Comparison of ENCODE assay signal across 2 cellular contexts in genomic region chr2:223599646-223600009, GRCh38.
A peak's percentile ranks its signal among the peaks of the same experiment; 100 is the strongest.
TF ChIP-seq lines count a peak whose summit lies in the region.

No MANE protein-coding gene starts in this region.

TF ChIP-seq in SK-N-SH, 30 proteins besides CTCF, POLR2A, EP300 and RAD21:
- TF ChIP-seq FOSL2 (IDR thresholded peaks at IDR 0.05; ENCODE audit: borderline replicate concordance, low read depth) (no peak), SIN3A (IDR thresholded peaks at IDR 0.05; ENCODE audit: borderline replicate concordance, low read depth, low read length) (0 out of 2 replicates have a peak, but pooled peaks have one; percentile 38), TCF12 (IDR thresholded peaks at IDR 0.05) (peak; percentile 69), USF2 (IDR thresholded peaks at IDR 0.05; ENCODE audit: borderline replicate concordance, low read depth, low read length) (no peak), POLR2AphosphoS5 (IDR thresholded peaks at IDR 0.05; ENCODE audit: low read depth, low read length) (peak; percentile 35; the same call in 1 of the 2 replicates), ZBTB33 (IDR thresholded peaks at IDR 0.05; ENCODE audit: borderline replicate concordance, low read depth) (0 out of 2 replicates have a peak, but pooled peaks have one; percentile 9), RXRA (IDR thresholded peaks at IDR 0.05; ENCODE audit: borderline replicate concordance, low read depth) (no peak), USF1 (IDR thresholded peaks at IDR 0.05; ENCODE audit: borderline replicate concordance, low read depth) (no peak), MXI1 (IDR thresholded peaks at IDR 0.05; ENCODE audit: low read depth, low read length) (0 out of 2 replicates have a peak, but pooled peaks have one; percentile 14), JUND (IDR thresholded peaks at IDR 0.05) (peak; percentile 29; the same call in 1 of the 2 replicates)
- TF ChIP-seq, protein P1, sequence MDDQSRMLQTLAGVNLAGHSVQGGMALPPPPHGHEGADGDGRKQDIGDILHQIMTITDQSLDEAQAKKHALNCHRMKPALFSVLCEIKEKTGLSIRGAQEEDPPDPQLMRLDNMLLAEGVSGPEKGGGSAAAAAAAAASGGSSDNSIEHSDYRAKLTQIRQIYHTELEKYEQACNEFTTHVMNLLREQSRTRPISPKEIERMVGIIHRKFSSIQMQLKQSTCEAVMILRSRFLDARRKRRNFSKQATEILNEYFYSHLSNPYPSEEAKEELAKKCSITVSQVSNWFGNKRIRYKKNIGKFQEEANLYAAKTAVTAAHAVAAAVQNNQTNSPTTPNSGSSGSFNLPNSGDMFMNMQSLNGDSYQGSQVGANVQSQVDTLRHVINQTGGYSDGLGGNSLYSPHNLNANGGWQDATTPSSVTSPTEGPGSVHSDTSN (IDR thresholded peaks at IDR 0.05): peak; percentile 78

TF ChIP-seq in SK-N-SH treated with all-trans-retinoic acid at 6 μM for 48 hours, 23 proteins besides CTCF, POLR2A, EP300 and RAD21:
- no peak for TF ChIP-seq ESRRG (CRISPR knock-in tag; IDR thresholded peaks at IDR 0.05)
- TF ChIP-seq SNAI2 (CRISPR knock-in tag; IDR thresholded peaks at IDR 0.05): no peak
- TF ChIP-seq ZFP3 (CRISPR knock-in tag; IDR thresholded peaks at IDR 0.05): no peak
- no peak for TF ChIP-seq TCF4 (CRISPR knock-in tag; IDR thresholded peaks at IDR 0.05; ENCODE audit: borderline replicate concordance)
- no peak for TF ChIP-seq ZC3H10 (CRISPR knock-in tag; IDR thresholded peaks at IDR 0.05)
- no peak for TF ChIP-seq TOX (CRISPR knock-in tag; IDR thresholded peaks at IDR 0.05; ENCODE audit: borderline replicate concordance)
- no peak for TF ChIP-seq CREB5 (CRISPR knock-in tag; IDR thresholded peaks at IDR 0.05; ENCODE audit: low read depth)
- no peak for TF ChIP-seq ZNF565 (CRISPR knock-in tag; conservative IDR thresholded peaks at IDR 0.05; ENCODE audit: low read depth)
- no peak for TF ChIP-seq CSRNP3 (CRISPR knock-in tag; IDR thresholded peaks at IDR 0.05)
- no peak for TF ChIP-seq RARB (CRISPR knock-in tag; IDR thresholded peaks at IDR 0.05)
- no peak for TF ChIP-seq BACH2 (CRISPR knock-in tag; IDR thresholded peaks at IDR 0.05; ENCODE audit: borderline replicate concordance)
- no peak for TF ChIP-seq ISL1 (CRISPR knock-in tag; IDR thresholded peaks at IDR 0.05)
- no peak for TF ChIP-seq ZNF70 (CRISPR knock-in tag; IDR thresholded peaks at IDR 0.05)
- no peak for TF ChIP-seq PPARA (CRISPR knock-in tag; IDR thresholded peaks at IDR 0.05; ENCODE audit: borderline replicate concordance)
- no peak for TF ChIP-seq ARNTL (CRISPR knock-in tag; IDR thresholded peaks at IDR 0.05; ENCODE audit: borderline replicate concordance, low read depth)
- no peak for TF ChIP-seq ZNF8 (CRISPR knock-in tag; IDR thresholded peaks at IDR 0.05)
- TF ChIP-seq, protein P2, sequence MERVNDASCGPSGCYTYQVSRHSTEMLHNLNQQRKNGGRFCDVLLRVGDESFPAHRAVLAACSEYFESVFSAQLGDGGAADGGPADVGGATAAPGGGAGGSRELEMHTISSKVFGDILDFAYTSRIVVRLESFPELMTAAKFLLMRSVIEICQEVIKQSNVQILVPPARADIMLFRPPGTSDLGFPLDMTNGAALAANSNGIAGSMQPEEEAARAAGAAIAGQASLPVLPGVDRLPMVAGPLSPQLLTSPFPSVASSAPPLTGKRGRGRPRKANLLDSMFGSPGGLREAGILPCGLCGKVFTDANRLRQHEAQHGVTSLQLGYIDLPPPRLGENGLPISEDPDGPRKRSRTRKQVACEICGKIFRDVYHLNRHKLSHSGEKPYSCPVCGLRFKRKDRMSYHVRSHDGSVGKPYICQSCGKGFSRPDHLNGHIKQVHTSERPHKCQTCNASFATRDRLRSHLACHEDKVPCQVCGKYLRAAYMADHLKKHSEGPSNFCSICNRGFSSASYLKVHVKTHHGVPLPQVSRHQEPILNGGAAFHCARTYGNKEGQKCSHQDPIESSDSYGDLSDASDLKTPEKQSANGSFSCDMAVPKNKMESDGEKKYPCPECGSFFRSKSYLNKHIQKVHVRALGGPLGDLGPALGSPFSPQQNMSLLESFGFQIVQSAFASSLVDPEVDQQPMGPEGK (CRISPR knock-in tag; IDR thresholded peaks at IDR 0.05; ENCODE audit: borderline replicate concordance): no peak
- TF ChIP-seq, protein P3, sequence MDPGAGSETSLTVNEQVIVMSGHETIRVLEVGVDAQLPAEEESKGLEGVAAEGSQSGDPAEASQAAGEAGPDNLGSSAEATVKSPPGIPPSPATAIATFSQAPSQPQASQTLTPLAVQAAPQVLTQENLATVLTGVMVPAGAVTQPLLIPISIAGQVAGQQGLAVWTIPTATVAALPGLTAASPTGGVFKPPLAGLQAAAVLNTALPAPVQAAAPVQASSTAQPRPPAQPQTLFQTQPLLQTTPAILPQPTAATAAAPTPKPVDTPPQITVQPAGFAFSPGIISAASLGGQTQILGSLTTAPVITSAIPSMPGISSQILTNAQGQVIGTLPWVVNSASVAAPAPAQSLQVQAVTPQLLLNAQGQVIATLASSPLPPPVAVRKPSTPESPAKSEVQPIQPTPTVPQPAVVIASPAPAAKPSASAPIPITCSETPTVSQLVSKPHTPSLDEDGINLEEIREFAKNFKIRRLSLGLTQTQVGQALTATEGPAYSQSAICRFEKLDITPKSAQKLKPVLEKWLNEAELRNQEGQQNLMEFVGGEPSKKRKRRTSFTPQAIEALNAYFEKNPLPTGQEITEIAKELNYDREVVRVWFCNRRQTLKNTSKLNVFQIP (CRISPR knock-in tag; IDR thresholded peaks at IDR 0.05; ENCODE audit: borderline replicate concordance, low read depth): no peak
